24 cellular contexts compared by ENCODE assay signal in the genomic region with DNA sequence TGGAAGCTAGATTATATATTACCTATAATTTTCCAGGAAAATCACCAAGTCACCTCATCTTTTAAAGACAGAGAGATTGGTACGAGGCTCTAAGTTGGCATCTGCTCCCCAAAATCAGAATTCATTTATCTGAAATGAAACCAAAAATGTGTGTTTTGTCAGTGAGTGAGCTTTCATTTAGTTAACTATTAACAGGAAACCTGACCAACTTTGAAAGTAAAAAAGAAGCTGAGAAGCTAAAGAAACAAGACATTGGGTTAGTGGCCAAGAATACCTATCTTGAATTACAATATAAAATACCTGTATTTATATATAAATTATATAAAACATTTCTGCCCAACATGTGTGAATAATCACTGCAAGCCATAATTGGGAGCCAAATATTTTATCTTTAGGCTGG. TPM values are rescaled to one million over a fixed set of nuclear protein-coding genes. Genes with fewer than 3 reads are reported as not detected.
DNase-seq lines count a peak whose midpoint lies in the region; ATAC-seq, FAIRE-seq and TF ChIP-seq lines count a peak whose summit lies in the region.
"Had no signal": no experiment of that assay in that cellular context is flagged by ENCODE, and none has a peak within 500 bp of the region (broad histone marks: within the 10 kb centered on the region; RNA-seq: fewer than 3 reads in every experiment).

No MANE protein-coding gene starts in this region.

- H3K4me3 ChIP-seq in HepG2 (replicated peaks in 1 of 3; ENCODE audit: insufficient read depth in 1 of 3, low read depth in 2 of 3, low read length in 3 of 3): no peak overlapping the region
- H3K4me3 ChIP-seq: adrenal gland, cardiac muscle cell, PC-9, thyroid gland had no signal

- TF ChIP-seq CTCF in natural killer cell (IDR thresholded peaks at IDR 0.05): no peak
- TF ChIP-seq CTCF in HepG2 (CRISPR knock-in tag; IDR thresholded peaks at IDR 0.05): no peak

- ATAC-seq in natural killer cell: no peak
- ATAC-seq in natural killer cell treated with Interleukin-12 subunit alpha and Interleukin-12 subunit beta and Interleukin-15 and Interleukin-18, amount 100 ng/mL, for 72 hours: no peak
- no peak for ATAC-seq in HepG2
- no peak for ATAC-seq in GM19455 (IDR thresholded peaks at IDR 0.05; ENCODE audit: unreplicated experiment)
- ATAC-seq: foreskin keratinocyte; stimulated activated naive CD8-positive, alpha-beta T cell treated with anti-CD3 and anti-CD28 coated beads, Interleukin-15, Interleukin-2, amounts not matched to agents 100 U/mL and 50 U/mL, for 24 hours had no signal

- no peaks in the 10 kb centered on the region for H3K9me3 Mint-ChIP-seq in natural killer cell
- H3K9me3 Mint-ChIP-seq in natural killer cell treated with Interleukin-12 subunit alpha and Interleukin-12 subunit beta and Interleukin-15 and Interleukin-18, amount 100 ng/mL, for 72 hours: no peaks in the 10 kb centered on the region

- CTCF ChIA-PET in HepG2 (lab: Yijun Ruan, JAX; ENCODE audit: low intra/inter-chr PET ratio, low total read pairs): no interaction called here

- WGBS in HepG2 (ENCODE audit: low lambda C conversion rate): 64% methylated on average over 1 of the region's 1 CpG

- TF ChIP-seq EP300 in HepG2 (IDR thresholded peaks at IDR 0.05; ENCODE audit: low read depth in 2 of 2, low read length in 2 of 2): no peak
- no peak for TF ChIP-seq EP300 in HepG2 (CRISPR knock-in tag; IDR thresholded peaks at IDR 0.05; ENCODE audit: borderline replicate concordance)

- BruUV-seq in HepG2 (replicated peaks; lab: Mats Ljungman, UMichigan): no TSS peak

- H3K27ac Mint-ChIP-seq in natural killer cell: peak overlapping the region in 1 of 2 donors; percentile 36
- no peak overlapping the region for H3K27ac Mint-ChIP-seq in natural killer cell treated with Interleukin-12 subunit alpha and Interleukin-12 subunit beta and Interleukin-15 and Interleukin-18, amount 100 ng/mL, for 72 hours

- intact Hi-C loops in natural killer cell (cut with micrococcal nuclease) (loop anchor here (5.0 kb wide), 1 partner anchor 1994 kb away; a partner anchor contains a TSS), HepG2 (cut with micrococcal nuclease; ENCODE audit: unreplicated experiment) (loop anchor here (5.0 to 10.0 kb wide), 2 partner anchors 34 to 51 kb away; a partner anchor contains a TSS)

- no peaks in the 10 kb centered on the region for H3K36me3 ChIP-seq in HepG2 (replicated peaks in 1 of 2; ENCODE audit: control insufficient read depth in 1 of 2, insufficient read depth in 2 of 2, low read length in 2 of 2)
- H3K36me3 ChIP-seq: cardiac muscle cell, thyroid gland had no signal

- no peak for TF ChIP-seq POLR2A in HepG2 (IDR thresholded peaks at IDR 0.05; ENCODE audit: insufficient read depth in 1 of 2, low read depth in 2 of 2, low read length in 2 of 2)

- 0 out of 2 replicates have a peak overlapping the region, but pooled peaks have one; percentile 7 for H3K4me2 ChIP-seq in HepG2 (ENCODE audit: low read depth, low read length)

- H3K4me1 Mint-ChIP-seq in natural killer cell: peaks cover 14 to 35% of the 10 kb centered on the region in 2 donors
- peaks cover 20 to 21% of the 10 kb centered on the region in 2 donors for H3K4me1 Mint-ChIP-seq in natural killer cell treated with Interleukin-12 subunit alpha and Interleukin-12 subunit beta and Interleukin-15 and Interleukin-18, amount 100 ng/mL, for 72 hours (ENCODE audit: low read depth in 2 of 2)

- POLR2A ChIA-PET in HepG2 (lab: Yijun Ruan, JAX): interaction anchor here (0.9 to 1.8 kb wide), 2 partner anchors 74 to 89 kb away, joined by 4 to 5 read pairs; no protein-coding TSS in a partner anchor

- in situ Hi-C loops in HepG2 (cut with HindIII; ENCODE audit: extremely low pct_ligation_motif_present, low pct_unique_long_range_greater_than_20kb): no loop called here

- no peaks in the 10 kb centered on the region for H4K20me1 ChIP-seq in HepG2 (ENCODE audit: insufficient read depth, low read length)

- H3K4me1 ChIP-seq in HepG2 (ENCODE audit: insufficient read depth, low read length): peaks cover 30% of the 10 kb centered on the region
- H3K4me1 ChIP-seq: foreskin keratinocyte had no signal

- no peaks in the 10 kb centered on the region for H3K79me2 ChIP-seq in HepG2 (ENCODE audit: insufficient read depth, low read length)

- peak overlapping the region; percentile 55 for H3K4me3 Mint-ChIP-seq in natural killer cell
- H3K4me3 Mint-ChIP-seq in natural killer cell treated with Interleukin-12 subunit alpha and Interleukin-12 subunit beta and Interleukin-15 and Interleukin-18, amount 100 ng/mL, for 72 hours: no peak overlapping the region

- H3K27me3 Mint-ChIP-seq in natural killer cell (ENCODE audit: low read depth in 2 of 2): no peaks in the 10 kb centered on the region
- H3K27me3 Mint-ChIP-seq in natural killer cell treated with Interleukin-12 subunit alpha and Interleukin-12 subunit beta and Interleukin-15 and Interleukin-18, amount 100 ng/mL, for 72 hours: no peaks in the 10 kb centered on the region

- no peaks in the 10 kb centered on the region; a peak in 1 of 5 replicates for H3K27me3 ChIP-seq in HepG2 (ENCODE audit: control insufficient read depth in 1 of 2, insufficient read depth in 2 of 2, low read length in 2 of 2)
- H3K27me3 ChIP-seq: adrenal gland, cardiac muscle cell, foreskin keratinocyte, thyroid gland had no signal

- peak; percentile 42 for FAIRE-seq in RCC 7860 (lab: Jason Lieb, UNC)
- peak; percentile 23 for FAIRE-seq in HepG2 (lab: Jason Lieb, UNC)
- FAIRE-seq: HTR-8/SVneo, small intestine had no signal

- H3K27ac ChIP-seq in HepG2 (ENCODE audit: extremely low read length, insufficient read depth, low read length): no peak overlapping the region
- H3K27ac ChIP-seq: adrenal gland, cardiac muscle cell, foreskin keratinocyte, PC-9, VCaP had no signal

- no peak for TF ChIP-seq RAD21 in HepG2 (CRISPR knock-in tag; IDR thresholded peaks at IDR 0.05)

- H2AFZ ChIP-seq in HepG2 (ENCODE audit: low read length): no peak overlapping the region
- H2AFZ ChIP-seq: PC-9 had no signal

- H3K9ac ChIP-seq in HepG2 (ENCODE audit: insufficient read depth, low read depth, low read length): no peak overlapping the region

- no peak for DNase-seq in natural killer cell
- DNase-seq in natural killer cell treated with Interleukin-12 subunit alpha and Interleukin-12 subunit beta and Interleukin-15 and Interleukin-18, amount 100 ng/mL, for 72 hours (ENCODE audit: low spot score): no peak
- DNase-seq in RCC 7860 (ENCODE audit: low spot score): no peak
- DNase-seq in HepG2 (ENCODE audit: low spot score): no peak
- no peak for DNase-seq in activated CD8-positive, alpha-beta memory T cell treated with anti-CD3 and anti-CD28 coated beads for 24 hours
- no peak for DNase-seq in NCI-H2081 (lab: John Stamatoyannopoulos, UW)
- DNase-seq: adrenal gland; erythroblast; foreskin keratinocyte; HCEC 1CT; hypothalamus; islet precursor cell; Karpas-422; NCI-H2029; NCI-H446; PC-9; small intestine; stimulated activated CD4-positive, alpha-beta T cell treated with anti-CD3 and anti-CD28 coated beads, Interleukin-2, amount 100 ng/mL, for 48 hours; stimulated activated naive CD8-positive, alpha-beta T cell treated with anti-CD3 and anti-CD28 coated beads, Interleukin-15, Interleukin-2, amounts not matched to agents 100 U/mL and 50 U/mL, for 24 hours had no signal

- H3K36me3 Mint-ChIP-seq in natural killer cell: peaks cover 12% of the 10 kb centered on the region
- H3K36me3 Mint-ChIP-seq in natural killer cell treated with Interleukin-12 subunit alpha and Interleukin-12 subunit beta and Interleukin-15 and Interleukin-18, amount 100 ng/mL, for 72 hours: peaks cover 8% of the 10 kb centered on the region

- H3K9me3 ChIP-seq in HepG2 (ENCODE audit: low read length): no peaks in the 10 kb centered on the region
- H3K9me3 ChIP-seq: adrenal gland, thyroid gland had no signal

RNA-seq across cellular contexts. Expression of a gene that starts 1.9 kb away (rescaled TPM):
- 100 to 1,000 TPM in 2 of 3 donors, 10 to 100 TPM in 1; 98.3 to 110 (median 105) TPM for total RNA-seq in natural killer cell
- total RNA-seq in natural killer cell treated with Interleukin-12 subunit alpha and Interleukin-12 subunit beta and Interleukin-15 and Interleukin-18, amount 100 ng/mL, for 72 hours: 10 to 100 TPM; 45.5 to 54.7 TPM
- total RNA-seq in HepG2 (2016; rRNA removed; fragmentation: Illumina TruSeq; extraction: Trizol): 5.4 and 11.9 TPM in 2 replicates
- 9.1 and 12.1 TPM in 2 replicates for total RNA-seq in HepG2 (2016; cell fraction: cytosol; rRNA removed; fragmentation: Illumina TruSeq; extraction: Trizol; ENCODE audit: low read depth)
- total RNA-seq in HepG2 (2016; cell fraction: insoluble cytoplasmic fraction; rRNA removed; fragmentation: Illumina TruSeq; extraction: Trizol): 3.6 and 11.9 TPM in 2 replicates
- total RNA-seq in HepG2 (2016; cell fraction: membrane; rRNA removed; fragmentation: Illumina TruSeq; extraction: Trizol): 7.1 and 10.4 TPM in 2 replicates
- 19.6 and 20.7 TPM in 2 replicates for total RNA-seq in HepG2 (2016; cell fraction: nucleus; rRNA removed; fragmentation: Illumina TruSeq; extraction: Trizol)
- 9.6 and 10.6 TPM in 2 replicates for polyA plus RNA-seq in HepG2 (2011; rRNA removed)
- 5.0 and 6.2 TPM in 2 replicates for polyA plus RNA-seq in HepG2 (2011; cell fraction: cytosol; rRNA removed)
- polyA plus RNA-seq in HepG2 (2011; cell fraction: nucleus; rRNA removed): 18.2 and 19.2 TPM in 2 replicates
- polyA plus RNA-seq in HepG2 (2012): 6.4 and 7.1 TPM in 2 replicates
- 14.6 and 22.2 TPM in 2 replicates for polyA plus RNA-seq in HepG2 (2016; cell fraction: cytosol; fragmentation: Illumina TruSeq; extraction: Trizol; ENCODE audit: low read depth)
- 4.6 and 6.6 TPM in 2 replicates for polyA plus RNA-seq in HepG2 (2016; cell fraction: insoluble cytoplasmic fraction; fragmentation: Illumina TruSeq; extraction: Trizol; ENCODE audit: low read depth)
- polyA plus RNA-seq in HepG2 (2016; cell fraction: membrane; fragmentation: Illumina TruSeq; extraction: Trizol; ENCODE audit: low read depth): 8.0 and 12.4 TPM in 2 replicates
- polyA plus RNA-seq in HepG2 (2016; cell fraction: nucleus; fragmentation: Illumina TruSeq; extraction: Trizol; ENCODE audit: insufficient read depth, low read depth): 31.1 and 36.4 TPM in 2 replicates
- polyA minus RNA-seq in HepG2 (2011; rRNA and poly(A)+ RNA removed; ENCODE audit: low replicate concordance): 8.2 and 19.5 TPM in 2 replicates
- polyA minus RNA-seq in HepG2 (2011; cell fraction: cytosol; rRNA and poly(A)+ RNA removed): 3.4 and 4.1 TPM in 2 replicates
- 21.0 and 21.2 TPM in 2 replicates for polyA minus RNA-seq in HepG2 (2011; cell fraction: nucleus; rRNA and poly(A)+ RNA removed)

RNA-seq across cellular contexts. Expression of a gene that starts 55.0 kb away (rescaled TPM):
- total RNA-seq in natural killer cell (100 to 1,000 TPM in 2 of 3 donors, 10 to 100 TPM in 1; 99.4 to 132 (median 110) TPM), HepG2 (2016; rRNA removed; fragmentation: Illumina TruSeq; extraction: Trizol) (18.8 and 24.0 TPM in 2 replicates)
- total RNA-seq in natural killer cell treated with Interleukin-12 subunit alpha and Interleukin-12 subunit beta and Interleukin-15 and Interleukin-18, amount 100 ng/mL, for 72 hours: 10 to 100 TPM; 19.3 to 25.7 TPM
- total RNA-seq in HepG2 (2016; cell fraction: cytosol; rRNA removed; fragmentation: Illumina TruSeq; extraction: Trizol; ENCODE audit: low read depth): 4.1 TPM in 2 replicates
- total RNA-seq in HepG2 (2016; cell fraction: insoluble cytoplasmic fraction; rRNA removed; fragmentation: Illumina TruSeq; extraction: Trizol): 18.9 and 22.7 TPM in 2 replicates
- 8.7 and 9.1 TPM in 2 replicates for total RNA-seq in HepG2 (2016; cell fraction: membrane; rRNA removed; fragmentation: Illumina TruSeq; extraction: Trizol)
- 15.1 and 15.2 TPM in 2 replicates for total RNA-seq in HepG2 (2016; cell fraction: nucleus; rRNA removed; fragmentation: Illumina TruSeq; extraction: Trizol)
- polyA plus RNA-seq in HepG2 (2011; rRNA removed): 19.1 and 20.2 TPM in 2 replicates
- 19.1 and 22.1 TPM in 2 replicates for polyA plus RNA-seq in HepG2 (2011; cell fraction: cytosol; rRNA removed)
- polyA plus RNA-seq in HepG2 (2011; cell fraction: nucleus; rRNA removed): 6.4 and 8.0 TPM in 2 replicates
- 23.0 and 26.4 TPM in 2 replicates for polyA plus RNA-seq in HepG2 (2012)
- polyA plus RNA-seq in HepG2 (2016; cell fraction: cytosol; fragmentation: Illumina TruSeq; extraction: Trizol; ENCODE audit: low read depth): 2.7 and 2.9 TPM in 2 replicates
- polyA plus RNA-seq in HepG2 (2016; cell fraction: insoluble cytoplasmic fraction; fragmentation: Illumina TruSeq; extraction: Trizol; ENCODE audit: low read depth): 29.6 and 30.5 TPM in 2 replicates
- 5.7 and 6.2 TPM in 2 replicates for polyA plus RNA-seq in HepG2 (2016; cell fraction: membrane; fragmentation: Illumina TruSeq; extraction: Trizol; ENCODE audit: low read depth)
- 21.5 and 22.8 TPM in 2 replicates for polyA plus RNA-seq in HepG2 (2016; cell fraction: nucleus; fragmentation: Illumina TruSeq; extraction: Trizol; ENCODE audit: insufficient read depth, low read depth)
- 15.1 and 30.4 TPM in 2 replicates for polyA minus RNA-seq in HepG2 (2011; rRNA and poly(A)+ RNA removed; ENCODE audit: low replicate concordance)
- polyA minus RNA-seq in HepG2 (2011; cell fraction: cytosol; rRNA and poly(A)+ RNA removed): 11.8 and 14.1 TPM in 2 replicates
- polyA minus RNA-seq in HepG2 (2011; cell fraction: nucleus; rRNA and poly(A)+ RNA removed): 12.7 and 15.6 TPM in 2 replicates
